Comparison of ENCODE assay signal across 9 cellular contexts in genomic region chr9:111037744-111038335, GRCh38. TPM values are rescaled to one million over a fixed set of nuclear protein-coding genes. Genes with fewer than 3 reads are reported as not detected.
DNase-seq lines count a peak whose midpoint lies in the region; ATAC-seq, FAIRE-seq and TF ChIP-seq lines count a peak whose summit lies in the region.
"Had no signal": no experiment of that assay in that cellular context is flagged by ENCODE, and none has a peak within 500 bp of the region (broad histone marks: within the 10 kb centered on the region; RNA-seq: fewer than 3 reads in every experiment).

No MANE protein-coding gene starts in this region.

- H3K9me3 ChIP-seq in MG63, result no peaks in the 10 kb centered on the region
- H3K9me3 ChIP-seq in HepG2 (ENCODE audit: low read length), result no peaks in the 10 kb centered on the region
- no peaks in the 10 kb centered on the region for H3K9me3 ChIP-seq in testis

- intact Hi-C loops in Right ventricle myocardium inferior (cut with DNase I), result loop anchor here (5.0 kb wide), 1 partner anchor 259 kb away; no protein-coding TSS in a partner anchor
- intact Hi-C loops in cardiac septum (cut with DNase I), result loop anchor here (10.0 kb wide), 1 partner anchor 403 kb away; no protein-coding TSS in a partner anchor
- intact Hi-C loops in HepG2 (cut with micrococcal nuclease; ENCODE audit: unreplicated experiment), result loop anchor here (5.0 kb wide), 1 partner anchor 259 kb away; no protein-coding TSS in a partner anchor
- intact Hi-C loops in testis (cut with DNase I; ENCODE audit: low total_unique reads), result loop anchor here (10.0 kb wide), 1 partner anchor 383 kb away; no protein-coding TSS in a partner anchor

- CTCF ChIA-PET in HepG2 (lab: Yijun Ruan, JAX; ENCODE audit: low intra/inter-chr PET ratio, low total read pairs), result no interaction called here

- no peaks in the 10 kb centered on the region for H4K20me1 ChIP-seq in HepG2 (ENCODE audit: insufficient read depth, low read length)

- no TSS peak for BruUV-seq in HepG2 (replicated peaks; lab: Mats Ljungman, UMichigan)

- ATAC-seq in Right ventricle myocardium inferior (peak; percentile 20), HepG2 (peak; percentile 96)

- H3K9ac ChIP-seq in HepG2 (ENCODE audit: insufficient read depth, low read depth, low read length), result no peak overlapping the region

- FAIRE-seq in HepG2 (lab: Jason Lieb, UNC), result no peak
- FAIRE-seq: GM18507 had no signal

- TF ChIP-seq RAD21 in HepG2 (CRISPR knock-in tag; IDR thresholded peaks at IDR 0.05), result peak; percentile 69

- no CpG with 5 or more reads among the region's 82 CpGs for WGBS in HepG2 (ENCODE audit: low lambda C conversion rate)
- WGBS in testis, 2 donors, result 0 to 1% methylated on average over 1 to 25 of the region's 82 CpGs

- TF ChIP-seq POLR2A in HepG2 (IDR thresholded peaks at IDR 0.05; ENCODE audit: insufficient read depth in 1 of 2, low read depth in 2 of 2, low read length in 2 of 2) (no peak), testis (IDR thresholded peaks at IDR 0.05) (no peak)

- H2AFZ ChIP-seq in HepG2 (ENCODE audit: low read length), result no peak overlapping the region

- DNase-seq in Right ventricle myocardium inferior (ENCODE audit: missing footprints) (peak; percentile 70), cardiac septum (ENCODE audit: low spot score) (no peak), MG63 (no peak), choroid plexus epithelial cell (ENCODE audit: low read depth) (peak; percentile 53), HepG2 (ENCODE audit: low spot score) (peak; percentile 6), testis (peak; percentile 46), occipital lobe (lab: John Stamatoyannopoulos, UW) (no peak)
- no peak for DNase-seq in activated CD4-positive, alpha-beta T cell treated with anti-CD3 and anti-CD28 coated beads, Interleukin-2, amount 50 U/mL, for 4 hours

- no peaks in the 10 kb centered on the region for H3K27me3 ChIP-seq in MG63
- H3K27me3 ChIP-seq in HepG2 (ENCODE audit: control insufficient read depth in 1 of 2, insufficient read depth in 2 of 2, low read length in 2 of 2), result peaks cover 7 to 44% of the 10 kb centered on the region in 2 experiments
- no peaks in the 10 kb centered on the region for H3K27me3 ChIP-seq in testis

- TF ChIP-seq EP300 in HepG2 (IDR thresholded peaks at IDR 0.05; ENCODE audit: low read depth in 2 of 2, low read length in 2 of 2) (no peak), HepG2 (CRISPR knock-in tag; IDR thresholded peaks at IDR 0.05; ENCODE audit: borderline replicate concordance) (no peak)

- POLR2A ChIA-PET in HepG2 (lab: Yijun Ruan, JAX), result no interaction called here

- H3K36me3 ChIP-seq in MG63 (peaks cover 41% of the 10 kb centered on the region), HepG2 (replicated peaks in 1 of 2; ENCODE audit: control insufficient read depth in 1 of 2, insufficient read depth in 2 of 2, low read length in 2 of 2) (no peaks in the 10 kb centered on the region), testis (ENCODE audit: low read depth, missing control alignments) (no peaks in the 10 kb centered on the region)

- no peaks in the 10 kb centered on the region for H3K79me2 ChIP-seq in HepG2 (ENCODE audit: insufficient read depth, low read length)

- H3K4me3 ChIP-seq in MG63 (peak overlapping the region; percentile 82), choroid plexus epithelial cell (ENCODE audit: low read depth, low read length) (peak overlapping the region; percentile 88), HepG2 (replicated peaks in 1 of 3; ENCODE audit: insufficient read depth in 1 of 3, low read depth in 2 of 3, low read length in 3 of 3) (peak overlapping the region; percentile 32 to 69 (median 49); a peak in 5 of 6 replicates), testis (peak overlapping the region; percentile 73 to 78)

- H3K4me1 ChIP-seq in HepG2 (ENCODE audit: insufficient read depth, low read length) (peaks cover 22% of the 10 kb centered on the region), testis (peaks cover 23% of the 10 kb centered on the region)

- no peak overlapping the region for H3K27ac ChIP-seq in HepG2 (ENCODE audit: extremely low read length, insufficient read depth, low read length)
- peak overlapping the region; percentile 88 to 95 for H3K27ac ChIP-seq in testis

- H3K4me2 ChIP-seq in HepG2 (ENCODE audit: low read depth, low read length), result peak overlapping the region; percentile 73

- TF ChIP-seq CTCF in choroid plexus epithelial cell (conservative IDR thresholded peaks at IDR 0.05; ENCODE audit: low read depth, low read length) (no peak), HepG2 (CRISPR knock-in tag; IDR thresholded peaks at IDR 0.05) (peak; percentile 56; the same call in 1 of the 2 replicates), testis (IDR thresholded peaks at IDR 0.05) (no peak)

- in situ Hi-C loops in HepG2 (cut with HindIII; ENCODE audit: extremely low pct_ligation_motif_present, low pct_unique_long_range_greater_than_20kb), result no loop called here

TF ChIP-seq in HepG2, 621 proteins besides CTCF, POLR2A, EP300 and RAD21 (continues in another document):
- TF ChIP-seq HMG20B (CRISPR knock-in tag; conservative IDR thresholded peaks at IDR 0.05) (no peak), YY1 (IDR thresholded peaks at IDR 0.05; ENCODE audit: insufficient read depth, insufficient replicate concordance, low read depth, low read length) (peak; percentile 11), TFDP1 (CRISPR knock-in tag; IDR thresholded peaks at IDR 0.05; ENCODE audit: borderline replicate concordance) (peak; percentile 51; the same call in 1 of the 2 replicates), NRL (CRISPR knock-in tag; IDR thresholded peaks at IDR 0.05; ENCODE audit: borderline replicate concordance) (0 out of 2 replicates have a peak, but pooled peaks have one; percentile 42), TOE1 (CRISPR knock-in tag; IDR thresholded peaks at IDR 0.05) (no peak), HMGXB4 (CRISPR knock-in tag; IDR thresholded peaks at IDR 0.05; ENCODE audit: borderline replicate concordance in 1 of 2, low read depth in 1 of 2) (0 out of 4 replicates have a peak, but pooled peaks of 1 of the 2 experiments have one; percentile 26), ZFAT (CRISPR knock-in tag; conservative IDR thresholded peaks at IDR 0.05) (no peak), ZNF24 (IDR thresholded peaks at IDR 0.05) (no peak), ZNF777 (CRISPR knock-in tag; IDR thresholded peaks at IDR 0.05) (peak; percentile 88), MAX (IDR thresholded peaks at IDR 0.05) (peak; percentile 45; the same call in 1 of the 2 replicates), HNRNPLL (IDR thresholded peaks at IDR 0.05; ENCODE audit: low read depth, low read length, poor library complexity, severe bottlenecking) (peak; percentile 27)

RNA-seq across cellular contexts. Expression of gene LPAR1, which starts 0.4 kb away (rescaled TPM):
- total RNA-seq in Right ventricle myocardium inferior (13.8 TPM), cardiac septum (10.6 TPM), HepG2 (2016; rRNA removed; fragmentation: Illumina TruSeq; extraction: Trizol) (not detected in 2 replicates), testis (10 to 100 TPM; 19.5 to 23.9 TPM), occipital lobe (26.4 TPM)
- total RNA-seq in MG63 (2014; rRNA removed; shearing (Covaris generic); ENCODE audit: low replicate concordance), result 168 and 199 TPM in 2 replicates
- not detected in 2 replicates for total RNA-seq in HepG2 (2016; cell fraction: cytosol; rRNA removed; fragmentation: Illumina TruSeq; extraction: Trizol; ENCODE audit: low read depth)
- total RNA-seq in HepG2 (2016; cell fraction: insoluble cytoplasmic fraction; rRNA removed; fragmentation: Illumina TruSeq; extraction: Trizol), result not detected in 2 replicates
- total RNA-seq in HepG2 (2016; cell fraction: membrane; rRNA removed; fragmentation: Illumina TruSeq; extraction: Trizol), result not detected in 2 replicates
- total RNA-seq in HepG2 (2016; cell fraction: nucleus; rRNA removed; fragmentation: Illumina TruSeq; extraction: Trizol), result not detected in 2 replicates
- polyA plus RNA-seq in HepG2 (2011; rRNA removed) (not detected in 2 replicates), testis (ENCODE audit: insufficient read depth, low read depth, low replicate concordance) (13.1 TPM)
- polyA plus RNA-seq in HepG2 (2011; cell fraction: cytosol; rRNA removed), result not detected in 2 replicates
- not detected in 2 replicates for polyA plus RNA-seq in HepG2 (2011; cell fraction: nucleus; rRNA removed)
- not detected in 2 replicates for polyA plus RNA-seq in HepG2 (2012)
- polyA plus RNA-seq in HepG2 (2016; cell fraction: cytosol; fragmentation: Illumina TruSeq; extraction: Trizol; ENCODE audit: low read depth), result not detected in 2 replicates
- polyA plus RNA-seq in HepG2 (2016; cell fraction: insoluble cytoplasmic fraction; fragmentation: Illumina TruSeq; extraction: Trizol; ENCODE audit: low read depth), result not detected in 2 replicates
- polyA plus RNA-seq in HepG2 (2016; cell fraction: membrane; fragmentation: Illumina TruSeq; extraction: Trizol; ENCODE audit: low read depth), result not detected in 2 replicates
- not detected in 2 replicates for polyA plus RNA-seq in HepG2 (2016; cell fraction: nucleus; fragmentation: Illumina TruSeq; extraction: Trizol; ENCODE audit: insufficient read depth, low read depth)
- polyA minus RNA-seq in HepG2 (2011; rRNA and poly(A)+ RNA removed; ENCODE audit: low replicate concordance), result not detected in 2 replicates
- not detected in 2 replicates for polyA minus RNA-seq in HepG2 (2011; cell fraction: cytosol; rRNA and poly(A)+ RNA removed)
- not detected in 2 replicates for polyA minus RNA-seq in HepG2 (2011; cell fraction: nucleus; rRNA and poly(A)+ RNA removed)

Comparison
In these comparisons a context has a peak if more than half of its experiments do, and no peak if none do; other contexts are left out.
1. DNase-seq: peak in Right ventricle myocardium inferior (single experiment), choroid plexus epithelial cell (single experiment), HepG2 (single experiment) and testis (single experiment); none in cardiac septum (single experiment), MG63 (single experiment), activated CD4-positive, alpha-beta T cell treated with anti-CD3 and anti-CD28 coated beads, Interleukin-2, amount 50 U/mL, for 4 hours (0 of 2) and occipital lobe (single experiment).
2. RNA of gene LPAR1, which starts 0.4 kb away (total RNA-seq): 168 to 199 TPM in MG63, 26.4 TPM in occipital lobe (single experiment), 19.5 to 23.9 TPM in testis, 13.8 TPM in Right ventricle myocardium inferior (single experiment) and 10.6 TPM in cardiac septum (single experiment); not detected in HepG2; every median in the first group is over 10 times any median in the second.
3. Peak in every context shown above with its lines, with median percentiles within 50 percentile points of each other: H3K4me3 ChIP-seq.